In genomic region chr13:32318072-32318471, GRCh38 we compare ENCODE assay signal across 23 cellular contexts. TPM values are rescaled to one million over a fixed set of nuclear protein-coding genes. Genes with fewer than 3 reads are reported as not detected.
"Had no signal": no experiment of that assay in that cellular context is flagged by ENCODE, and none has a peak within 500 bp of the region (broad histone marks: within the 10 kb centered on the region; RNA-seq: fewer than 3 reads in every experiment).

No MANE protein-coding gene starts in this region.

- H3K27ac ChIP-seq: gastroesophageal sphincter, lower lobe of right lung, neural progenitor cell, pancreas, sigmoid colon, VCaP had no signal

- H3K4me3 ChIP-seq: gastroesophageal sphincter, lower lobe of right lung, neural progenitor cell, pancreas, sigmoid colon had no signal

- H3K27me3 ChIP-seq: gastroesophageal sphincter, neural progenitor cell, pancreas, sigmoid colon had no signal

- H3K4me2 ChIP-seq: neural progenitor cell had no signal

- DNase-seq: activated CD4-positive, alpha-beta memory T cell treated with anti-CD3 and anti-CD28 coated beads for 36 hours; activated CD4-positive, alpha-beta T cell treated with anti-CD3 and anti-CD28 coated beads for 1 hour; activated CD8-positive, alpha-beta memory T cell treated with anti-CD3 and anti-CD28 coated beads, Interleukin-2, amount 10 ng/mL, durations not matched to agents 7 days and 5 days; activated naive CD4-positive, alpha-beta T cell treated with anti-CD3 and anti-CD28 coated beads, Interleukin-2, amount 10 ng/mL, durations not matched to agents 7 days and 5 days; activated T-cell treated with anti-CD3 and anti-CD28 coated beads, Interleukin-2, amount 50 U/mL, for 1 hour; left colon; lower lobe of right lung; pancreas; sigmoid colon; stimulated activated CD4-positive, alpha-beta T cell treated with anti-CD3 and anti-CD28 coated beads, Interleukin-2, amount 100 ng/mL, for 24 hours; T-helper 9 cell had no signal

- H3K36me3 ChIP-seq: gastroesophageal sphincter, lower lobe of right lung, pancreas, sigmoid colon had no signal

- H3K9me3 ChIP-seq: gastroesophageal sphincter, lower lobe of right lung, pancreas, sigmoid colon had no signal

- H3K9ac ChIP-seq: neural progenitor cell had no signal

- H2AFZ ChIP-seq: neural progenitor cell had no signal

- ATAC-seq: activated CD8-positive, alpha-beta memory T cell treated with anti-CD3 and anti-CD28 coated beads, Interleukin-2, amount 10 ng/mL, durations not matched to agents 7 days and 5 days; gastroesophageal sphincter; left colon; lower lobe of right lung; pancreas; stimulated activated effector memory CD8-positive, alpha-beta T cell treated with anti-CD3 and anti-CD28 coated beads, Interleukin-12 subunit alpha, Interleukin-12 subunit beta, amount 100 ng/mL, for 72 hours had no signal

- H3K4me1 ChIP-seq: lower lobe of right lung, neural progenitor cell had no signal

RNA-seq across cellular contexts. Expression of gene ZAR1L, which starts 2.9 kb away (rescaled TPM):
- total RNA-seq: activated CD4-positive, alpha-beta memory T cell treated with anti-CD3 and anti-CD28 coated beads for 36 hours; activated CD8-positive, alpha-beta memory T cell treated with anti-CD3 and anti-CD28 coated beads, Interleukin-2, amount 10 ng/mL, durations not matched to agents 7 days and 5 days; astrocyte; bronchial epithelial cell; chondrocyte; gastroesophageal sphincter; left colon; lower lobe of right lung; mesothelial cell of epicardium; myocyte; pancreas; sigmoid colon; ureter had no signal
- polyA plus RNA-seq: adipose tissue, esophagus, pancreas, sigmoid colon had no signal
